Comparison of ENCODE assay signal across 18 cellular contexts in genomic region chr14:45156067-45156466, GRCh38. TPM values are rescaled to one million over a fixed set of nuclear protein-coding genes. Genes with fewer than 3 reads are reported as not detected.
DNase-seq lines count a peak whose midpoint lies in the region; ATAC-seq and TF ChIP-seq lines count a peak whose summit lies in the region.
"Had no signal": no experiment of that assay in that cellular context is flagged by ENCODE, and none has a peak within 500 bp of the region (broad histone marks: within the 10 kb centered on the region; RNA-seq: fewer than 3 reads in every experiment).

No MANE protein-coding gene starts in this region.

- no peaks in the 10 kb centered on the region for H3K9me3 ChIP-seq in osteoblast (ENCODE audit: low read depth, low read length)
- H3K9me3 ChIP-seq: A549 had no signal

- no peaks in the 10 kb centered on the region for H3K4me1 ChIP-seq in osteoblast (ENCODE audit: insufficient read depth, low read length)
- H3K4me1 ChIP-seq: A549 had no signal

- no peaks in the 10 kb centered on the region for H3K27me3 Mint-ChIP-seq in activated CD8-positive, alpha-beta memory T cell treated with anti-CD3 and anti-CD28 coated beads, Interleukin-2, amount 10 ng/mL, durations not matched to agents 7 days and 5 days
- H3K27me3 Mint-ChIP-seq in activated CD8-positive, alpha-beta T cell treated with anti-CD3 and anti-CD28 coated beads, Interleukin-2, amount 10 ng/mL, durations not matched to agents 7 days and 5 days (ENCODE audit: low read depth), result no peaks in the 10 kb centered on the region
- H3K27me3 Mint-ChIP-seq: effector memory CD8-positive, alpha-beta T cell had no signal

- peak; percentile 61 for DNase-seq in activated CD8-positive, alpha-beta memory T cell treated with anti-CD3 and anti-CD28 coated beads, Interleukin-2, amount 10 ng/mL, durations not matched to agents 7 days and 5 days
- DNase-seq in activated CD8-positive, alpha-beta memory T cell treated with anti-CD3 and anti-CD28 coated beads, Interleukin-2, amount 50 U/mL, for 4 hours, result no peak
- peak; percentile 32 for DNase-seq in activated CD8-positive, alpha-beta T cell treated with anti-CD3 and anti-CD28 coated beads, Interleukin-2, amount 10 ng/mL, durations not matched to agents 7 days and 5 days
- DNase-seq in osteoblast (ENCODE audit: insufficient read length, low spot score, missing footprints) (no peak), HuH-7 (ENCODE audit: low spot score) (no peak), SHP77 (lab: John Stamatoyannopoulos, UW) (no peak)
- DNase-seq: activated T-cell treated with anti-CD3 and anti-CD28 coated beads, Interleukin-2, amount 50 U/mL, for 1 hour; aorta; CD8-positive, alpha-beta T cell; effector memory CD8-positive, alpha-beta T cell; GDM1; MV-4-11; NCI-H2171 treated with DMSO at 0.1 percent for 48 hours had no signal

- peak; percentile 93 for ATAC-seq in activated CD8-positive, alpha-beta memory T cell treated with anti-CD3 and anti-CD28 coated beads, Interleukin-2, amount 10 ng/mL, durations not matched to agents 7 days and 5 days
- ATAC-seq in HG03039 (IDR thresholded peaks at IDR 0.05; ENCODE audit: unreplicated experiment), result peak; percentile 56
- peak; percentile 85 for ATAC-seq in activated CD8-positive, alpha-beta T cell treated with anti-CD3 and anti-CD28 coated beads, Interleukin-2, amount 10 ng/mL, durations not matched to agents 7 days and 5 days
- ATAC-seq in GM21576 (IDR thresholded peaks at IDR 0.05; ENCODE audit: unreplicated experiment), result no peak
- ATAC-seq: A549; CD8-positive, alpha-beta T cell; effector memory CD8-positive, alpha-beta T cell; WTC11 had no signal

- H3K27ac Mint-ChIP-seq in activated CD8-positive, alpha-beta memory T cell treated with anti-CD3 and anti-CD28 coated beads, Interleukin-2, amount 10 ng/mL, durations not matched to agents 7 days and 5 days, result no peak overlapping the region
- H3K27ac Mint-ChIP-seq in activated CD8-positive, alpha-beta T cell treated with anti-CD3 and anti-CD28 coated beads, Interleukin-2, amount 10 ng/mL, durations not matched to agents 7 days and 5 days, result no peak overlapping the region
- H3K27ac Mint-ChIP-seq: CD8-positive, alpha-beta T cell; effector memory CD8-positive, alpha-beta T cell; mesothelial cell of epicardium; WTC11 had no signal

- no peak overlapping the region for H3K27ac ChIP-seq in osteoblast (ENCODE audit: low read depth, low read length)
- H3K27ac ChIP-seq: A549 had no signal

- no peak overlapping the region for H3K4me3 ChIP-seq in osteoblast (ENCODE audit: insufficient read depth, low read length)
- H3K4me3 ChIP-seq: A549 had no signal

- peak; percentile 39 for TF ChIP-seq CTCF in osteoblast (IDR thresholded peaks at IDR 0.05; ENCODE audit: extremely low read depth, low read depth, low read length)

- no peak overlapping the region for H3K4me2 ChIP-seq in osteoblast (ENCODE audit: insufficient read depth, low read length)
- H3K4me2 ChIP-seq: A549 had no signal

- H2AFZ ChIP-seq in osteoblast (ENCODE audit: low read length), result no peak overlapping the region

- POLR2A ChIA-PET in activated CD8-positive, alpha-beta T cell treated with anti-CD3 and anti-CD28 coated beads, Interleukin-2, amount 10 ng/mL, durations not matched to agents 7 days and 5 days (lab: Charles Lee), result no interaction called here

- no peaks in the 10 kb centered on the region for H3K36me3 ChIP-seq in osteoblast (ENCODE audit: insufficient read depth, low read length)

- no peaks in the 10 kb centered on the region for H3K27me3 ChIP-seq in osteoblast (ENCODE audit: insufficient read depth, low read length)

- H4K20me1 ChIP-seq in osteoblast (ENCODE audit: insufficient read depth, low read length), result no peaks in the 10 kb centered on the region

- no peaks in the 10 kb centered on the region for H3K9me3 Mint-ChIP-seq in activated CD8-positive, alpha-beta memory T cell treated with anti-CD3 and anti-CD28 coated beads, Interleukin-2, amount 10 ng/mL, durations not matched to agents 7 days and 5 days (ENCODE audit: low read depth)
- H3K9me3 Mint-ChIP-seq in activated CD8-positive, alpha-beta T cell treated with anti-CD3 and anti-CD28 coated beads, Interleukin-2, amount 10 ng/mL, durations not matched to agents 7 days and 5 days (ENCODE audit: insufficient read depth), result no peaks in the 10 kb centered on the region
- H3K9me3 Mint-ChIP-seq: CD8-positive, alpha-beta T cell; effector memory CD8-positive, alpha-beta T cell; mesothelial cell of epicardium; WTC11 had no signal

- CTCF ChIA-PET in activated CD8-positive, alpha-beta memory T cell treated with anti-CD3 and anti-CD28 coated beads, Interleukin-2, amount 10 ng/mL, durations not matched to agents 7 days and 5 days (lab: Charles Lee), result interaction anchor here (1.4 kb wide), 1 partner anchor 113 kb away, joined by 3 read pairs; no protein-coding TSS in a partner anchor
- CTCF ChIA-PET in activated CD8-positive, alpha-beta T cell treated with anti-CD3 and anti-CD28 coated beads, Interleukin-2, amount 10 ng/mL, durations not matched to agents 7 days and 5 days (lab: Charles Lee), result no interaction called here

- peaks cover 17% of the 10 kb centered on the region for H3K36me3 Mint-ChIP-seq in activated CD8-positive, alpha-beta memory T cell treated with anti-CD3 and anti-CD28 coated beads, Interleukin-2, amount 10 ng/mL, durations not matched to agents 7 days and 5 days
- peaks cover 16% of the 10 kb centered on the region for H3K36me3 Mint-ChIP-seq in activated CD8-positive, alpha-beta T cell treated with anti-CD3 and anti-CD28 coated beads, Interleukin-2, amount 10 ng/mL, durations not matched to agents 7 days and 5 days (ENCODE audit: low read depth)

- H3K4me3 Mint-ChIP-seq in activated CD8-positive, alpha-beta memory T cell treated with anti-CD3 and anti-CD28 coated beads, Interleukin-2, amount 10 ng/mL, durations not matched to agents 7 days and 5 days, result no peak overlapping the region
- H3K4me3 Mint-ChIP-seq in activated CD8-positive, alpha-beta T cell treated with anti-CD3 and anti-CD28 coated beads, Interleukin-2, amount 10 ng/mL, durations not matched to agents 7 days and 5 days, result no peak overlapping the region
- H3K4me3 Mint-ChIP-seq: CD8-positive, alpha-beta T cell; effector memory CD8-positive, alpha-beta T cell; mesothelial cell of epicardium; WTC11 had no signal

- peaks cover 13% of the 10 kb centered on the region for H3K4me1 Mint-ChIP-seq in activated CD8-positive, alpha-beta memory T cell treated with anti-CD3 and anti-CD28 coated beads, Interleukin-2, amount 10 ng/mL, durations not matched to agents 7 days and 5 days
- peaks cover 12% of the 10 kb centered on the region for H3K4me1 Mint-ChIP-seq in activated CD8-positive, alpha-beta T cell treated with anti-CD3 and anti-CD28 coated beads, Interleukin-2, amount 10 ng/mL, durations not matched to agents 7 days and 5 days (ENCODE audit: low read depth)
- H3K4me1 Mint-ChIP-seq: mesothelial cell of epicardium, WTC11 had no signal

- no peaks in the 10 kb centered on the region for H3K79me2 ChIP-seq in osteoblast (ENCODE audit: insufficient read depth, low read length)

RNA-seq across cellular contexts. Expression of gene FANCM, which starts 20.3 kb away (rescaled TPM):
- total RNA-seq in activated CD8-positive, alpha-beta memory T cell treated with anti-CD3 and anti-CD28 coated beads, Interleukin-2, amount 10 ng/mL, durations not matched to agents 7 days and 5 days, result 10 to 100 TPM; 18.1 to 25.6 TPM
- total RNA-seq in activated CD8-positive, alpha-beta T cell treated with anti-CD3 and anti-CD28 coated beads, Interleukin-2, amount 10 ng/mL, durations not matched to agents 7 days and 5 days, result 10 to 100 TPM; 17.2 to 20.2 TPM
- total RNA-seq in osteoblast, result 6.2 and 6.8 TPM in 2 replicates

RNA-seq across cellular contexts. Expression of gene FKBP3, which starts 21.8 kb away (rescaled TPM):
- 10 to 100 TPM; 65.2 to 72.6 TPM for total RNA-seq in activated CD8-positive, alpha-beta memory T cell treated with anti-CD3 and anti-CD28 coated beads, Interleukin-2, amount 10 ng/mL, durations not matched to agents 7 days and 5 days
- total RNA-seq in activated CD8-positive, alpha-beta T cell treated with anti-CD3 and anti-CD28 coated beads, Interleukin-2, amount 10 ng/mL, durations not matched to agents 7 days and 5 days, result 10 to 100 TPM; 70.2 to 74.9 TPM
- total RNA-seq in osteoblast, result 17.4 and 17.7 TPM in 2 replicates

Comparison
In these comparisons a context has a peak if more than half of its experiments do, and no peak if none do; other contexts are left out.
1. DNase-seq: peak in activated CD8-positive, alpha-beta memory T cell treated with anti-CD3 and anti-CD28 coated beads, Interleukin-2, amount 10 ng/mL, durations not matched to agents 7 days and 5 days (single experiment) and activated CD8-positive, alpha-beta T cell treated with anti-CD3 and anti-CD28 coated beads, Interleukin-2, amount 10 ng/mL, durations not matched to agents 7 days and 5 days (single experiment); none in activated CD8-positive, alpha-beta memory T cell treated with anti-CD3 and anti-CD28 coated beads, Interleukin-2, amount 50 U/mL, for 4 hours (single experiment), osteoblast (single experiment), HuH-7 (single experiment) and SHP77 (0 of 2).